28 cellular contexts compared by ENCODE assay signal in the genomic region with DNA sequence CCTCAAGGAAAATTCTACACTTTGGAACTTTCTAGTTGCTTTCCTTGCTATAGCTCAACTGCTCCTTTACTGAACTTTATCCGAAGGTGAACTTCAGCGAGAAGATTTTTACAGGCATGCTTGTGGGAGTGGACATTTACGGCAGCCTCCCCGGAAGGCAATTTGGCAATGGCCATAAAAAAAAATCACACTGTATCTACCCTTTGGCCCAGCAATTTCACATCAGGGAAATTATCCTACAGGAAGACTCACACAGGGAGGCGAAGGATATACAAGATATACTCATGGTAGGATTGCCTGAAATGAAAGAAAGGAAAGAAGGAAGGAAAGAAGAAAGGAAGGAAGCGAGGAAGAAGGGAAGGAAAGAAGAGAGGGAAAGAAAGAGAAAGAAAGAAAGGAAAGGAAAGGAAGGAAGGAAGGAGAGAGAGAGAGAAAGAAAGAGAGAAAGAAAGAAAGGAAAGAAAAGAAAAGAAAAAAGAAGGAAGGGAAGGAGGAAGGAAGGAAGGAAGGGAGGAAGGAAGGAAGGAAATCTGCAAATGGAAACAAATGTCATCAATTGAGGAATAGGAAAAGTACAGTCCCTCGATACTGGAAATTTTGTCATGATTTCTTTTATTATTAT. TPM values are rescaled to one million over a fixed set of nuclear protein-coding genes. Genes with fewer than 3 reads are reported as not detected.
"Had no signal": no experiment of that assay in that cellular context is flagged by ENCODE, and none has a peak within 500 bp of the region (broad histone marks: within the 10 kb centered on the region; RNA-seq: fewer than 3 reads in every experiment).

No MANE protein-coding gene starts in this region.

- FAIRE-seq: endothelial cell of umbilical vein had no signal

- H3K36me3 Mint-ChIP-seq: brain; naive B cell; stimulated activated memory B cell treated with anti-CD40 and anti-IgM and Interleukin-4, amounts not matched to agents 10 μg/mL and 1 μg/mL and 100 μg/mL, for 72 hours had no signal

- H3K4me1 ChIP-seq: stomach, suprapubic skin, tibial nerve, uterus had no signal

- H3K4me3 Mint-ChIP-seq: activated CD4-positive, alpha-beta memory T cell treated with anti-CD3 and anti-CD28 coated beads, Interleukin-2, amount 10 ng/mL, durations not matched to agents 7 days and 5 days; brain; naive B cell; neural crest cell; stimulated activated memory B cell treated with anti-CD40 and anti-IgM and Interleukin-4, amounts not matched to agents 10 μg/mL and 1 μg/mL and 100 μg/mL, for 72 hours; T-helper 1 cell treated with Interleukin-12 subunit alpha and Interleukin-12 subunit beta and Interleukin-4 antibody, amounts not matched to agents 30 μg/mL and 1 μg/mL, for 36 hours had no signal

- H3K27me3 ChIP-seq: stomach, tibial nerve, uterus had no signal

- H3K4me2 ChIP-seq: smooth muscle cell had no signal

- H3K9me3 ChIP-seq: stomach, suprapubic skin, tibial nerve, uterus had no signal

- ATAC-seq: esophagus mucosa; left ventricle myocardium superior; sciatic nerve; stimulated activated memory B cell treated with anti-CD40 and anti-IgM and Interleukin-4, amounts not matched to agents 10 μg/mL and 1 μg/mL and 100 μg/mL, for 72 hours had no signal

- DNase-seq: activated CD4-positive, alpha-beta memory T cell treated with anti-CD3 and anti-CD28 coated beads, Interleukin-2, amount 10 ng/mL, durations not matched to agents 7 days and 5 days; activated CD4-positive, alpha-beta T cell treated with anti-CD3 and anti-CD28 coated beads for 48 hours; activated gamma-delta T cell; activated naive CD4-positive, alpha-beta T cell treated with anti-CD3 and anti-CD28 coated beads, Interleukin-2, amount 50 U/mL, for 16 hours; anterior cingulate cortex; caudate nucleus; dermis blood vessel endothelial cell; effector memory CD4-positive, alpha-beta T cell; foreskin melanocyte; hippocampal formation; left ventricle myocardium superior; naive B cell; occipital lobe; stimulated activated CD4-positive, alpha-beta T cell treated with anti-CD3 and anti-CD28 coated beads, Interleukin-15, amount 100 ng/mL, for 24 hours; stomach; T1000; uterus had no signal

- H3K9me3 Mint-ChIP-seq: activated CD4-positive, alpha-beta memory T cell treated with anti-CD3 and anti-CD28 coated beads, Interleukin-2, amount 10 ng/mL, durations not matched to agents 7 days and 5 days; brain; naive B cell; neural crest cell; T-helper 1 cell treated with Interleukin-12 subunit alpha and Interleukin-12 subunit beta and Interleukin-4 antibody, amounts not matched to agents 30 μg/mL and 1 μg/mL, for 36 hours had no signal

- H3K36me3 ChIP-seq: suprapubic skin, tibial nerve, uterus had no signal

- H3K27ac ChIP-seq: stomach, suprapubic skin, tibial nerve, uterus had no signal

- H3K4me3 ChIP-seq: smooth muscle cell, stomach, suprapubic skin, tibial nerve, uterus had no signal

- H3K4me1 Mint-ChIP-seq: activated CD4-positive, alpha-beta memory T cell treated with anti-CD3 and anti-CD28 coated beads, Interleukin-2, amount 10 ng/mL, durations not matched to agents 7 days and 5 days; naive B cell; stimulated activated memory B cell treated with anti-CD40 and anti-IgM and Interleukin-4, amounts not matched to agents 10 μg/mL and 1 μg/mL and 100 μg/mL, for 72 hours had no signal

- H3K27ac Mint-ChIP-seq: activated CD4-positive, alpha-beta memory T cell treated with anti-CD3 and anti-CD28 coated beads, Interleukin-2, amount 10 ng/mL, durations not matched to agents 7 days and 5 days; naive B cell; stimulated activated memory B cell treated with anti-CD40 and anti-IgM and Interleukin-4, amounts not matched to agents 10 μg/mL and 1 μg/mL and 100 μg/mL, for 72 hours; T-helper 1 cell treated with Interleukin-12 subunit alpha and Interleukin-12 subunit beta and Interleukin-4 antibody, amounts not matched to agents 30 μg/mL and 1 μg/mL, for 36 hours had no signal

RNA-seq across cellular contexts. Expression of gene OVOL2, which starts 25.7 kb away (rescaled TPM):
- total RNA-seq: dermis blood vessel endothelial cell, endothelial cell of umbilical vein, left ventricle myocardium superior, mononuclear cell, neural crest cell, sciatic nerve, tibial nerve had no signal
- polyA plus RNA-seq: endothelial cell of umbilical vein, smooth muscle cell had no signal
